Comparison of ENCODE assay signal across 26 cellular contexts in genomic region chr13:77975358-77976042, GRCh38. TPM values are rescaled to one million over a fixed set of nuclear protein-coding genes. Genes with fewer than 3 reads are reported as not detected.
"Had no signal": no experiment of that assay in that cellular context is flagged by ENCODE, and none has a peak within 500 bp of the region (broad histone marks: within the 10 kb centered on the region; RNA-seq: fewer than 3 reads in every experiment).

No MANE protein-coding gene starts in this region.

- H3K27me3 ChIP-seq: esophagus squamous epithelium, heart right ventricle, pancreas, right atrium auricular region, spleen, suprapubic skin, tibial artery had no signal

- H3K4me1 ChIP-seq: pancreas, psoas muscle, spleen had no signal

- H3K9me3 Mint-ChIP-seq: central memory CD8-positive, alpha-beta T cell; T-helper 1 cell treated with Interleukin-12 subunit alpha and Interleukin-12 subunit beta and Interleukin-4 antibody, amounts not matched to agents 30 μg/mL and 1 μg/mL, for 36 hours had no signal

- H3K36me3 ChIP-seq: esophagus squamous epithelium, heart right ventricle, pancreas, right atrium auricular region, spleen, suprapubic skin, tibial artery had no signal

- H3K36me3 Mint-ChIP-seq: activated naive CD8-positive, alpha-beta T cell had no signal

- H3K27ac Mint-ChIP-seq: activated B cell treated with CpG ODN at 0.5 μM for 24 hours; activated CD4-positive, alpha-beta T cell treated with anti-CD3 and anti-CD28 coated beads for 36 hours; activated naive CD8-positive, alpha-beta T cell; nephron; T-helper 1 cell treated with Interleukin-12 subunit alpha and Interleukin-12 subunit beta and Interleukin-4 antibody, amounts not matched to agents 30 μg/mL and 1 μg/mL, for 36 hours had no signal

- H3K4me1 Mint-ChIP-seq: activated B cell treated with CpG ODN at 0.5 μM for 24 hours; activated CD4-positive, alpha-beta T cell treated with anti-CD3 and anti-CD28 coated beads for 36 hours; nephron had no signal

- H3K27ac ChIP-seq: esophagus squamous epithelium, heart right ventricle, pancreas, psoas muscle, right atrium auricular region, spleen, suprapubic skin, tibial artery had no signal

- H3K4me3 Mint-ChIP-seq: activated B cell treated with CpG ODN at 0.5 μM for 24 hours; activated CD4-positive, alpha-beta T cell treated with anti-CD3 and anti-CD28 coated beads for 36 hours; activated naive CD8-positive, alpha-beta T cell; central memory CD8-positive, alpha-beta T cell; nephron; T-helper 1 cell treated with Interleukin-12 subunit alpha and Interleukin-12 subunit beta and Interleukin-4 antibody, amounts not matched to agents 30 μg/mL and 1 μg/mL, for 36 hours had no signal

- H3K27me3 Mint-ChIP-seq: activated B cell treated with CpG ODN at 0.5 μM for 24 hours; activated naive CD8-positive, alpha-beta T cell had no signal

- ATAC-seq: activated CD4-positive, alpha-beta T cell treated with anti-CD3 and anti-CD28 coated beads for 36 hours; heart right ventricle; left cardiac atrium; left ventricle myocardium superior; pancreas; psoas muscle had no signal

- DNase-seq: activated B cell treated with CpG ODN at 0.5 μM for 24 hours; activated CD4-positive, alpha-beta T cell treated with anti-CD3 and anti-CD28 coated beads for 36 hours; activated CD4-positive, alpha-beta T cell treated with anti-CD3 and anti-CD28 coated beads, Interleukin-2, amount 50 U/mL, for 4 hours; activated CD8-positive, alpha-beta memory T cell treated with anti-CD3 and anti-CD28 coated beads for 24 hours; activated effector memory CD4-positive, alpha-beta T cell treated with Interleukin-2 at 50 U/mL for 16 hours; activated naive CD4-positive, alpha-beta T cell treated with Interleukin-2 at 50 U/mL for 16 hours; anterior cingulate cortex; dermis blood vessel endothelial cell; effector CD4-positive, alpha-beta T cell; esophagus squamous epithelium; foreskin melanocyte; heart right ventricle; left cardiac atrium; left ventricle myocardium superior; pancreas; psoas muscle; spleen; stimulated activated naive CD4-positive, alpha-beta T cell; T-helper 9 cell; tibial artery had no signal

- H3K4me3 ChIP-seq: esophagus squamous epithelium, heart right ventricle, pancreas, psoas muscle, right atrium auricular region, spleen, suprapubic skin, tibial artery had no signal

- H3K9me3 ChIP-seq: esophagus squamous epithelium, pancreas, suprapubic skin, tibial artery had no signal

RNA-seq across cellular contexts. Expression of gene EDNRB, which starts 56.9 kb away (rescaled TPM):
- total RNA-seq: activated B cell treated with CpG ODN at 0.5 μM for 24 hours; activated CD4-positive, alpha-beta T cell treated with anti-CD3 and anti-CD28 coated beads for 36 hours had no signal
